ENCODE assay signal across 19 cellular contexts in genomic region chr1:212621043-212621829, GRCh38. TPM values are rescaled to one million over a fixed set of nuclear protein-coding genes. Genes with fewer than 3 reads are reported as not detected.
DNase-seq lines count a peak whose midpoint lies in the region; ATAC-seq, FAIRE-seq and TF ChIP-seq lines count a peak whose summit lies in the region.
"Had no signal": no experiment of that assay in that cellular context is flagged by ENCODE, and none has a peak within 500 bp of the region (broad histone marks: within the 10 kb centered on the region; RNA-seq: fewer than 3 reads in every experiment).

No MANE protein-coding gene starts in this region.

- no peaks in the 10 kb centered on the region for H3K4me1 ChIP-seq in HEK293 (ENCODE audit: control insufficient read depth, insufficient read depth, low read length)
- no peaks in the 10 kb centered on the region for H3K4me1 ChIP-seq in GM12878 (ENCODE audit: control insufficient read depth, insufficient read depth, low read length)
- peaks cover 27% of the 10 kb centered on the region for H3K4me1 ChIP-seq in neural progenitor cell

- H2AFZ ChIP-seq in GM12878 (ENCODE audit: control insufficient read depth, low read depth, low read length), result no peak overlapping the region
- H2AFZ ChIP-seq in neural progenitor cell (replicated peaks), result no peak overlapping the region
- H2AFZ ChIP-seq: PC-9 had no signal

- TF ChIP-seq RAD21 in GM12878 (IDR thresholded peaks at IDR 0.05; ENCODE audit: insufficient read depth, low read depth, low read length), result no peak

- intact Hi-C loops in activated CD4-positive, alpha-beta T cell treated with anti-CD3 and anti-CD28 coated beads for 36 hours (cut with DNase I, micrococcal nuclease), result no loop called here
- intact Hi-C loops in GM12878 (cut with micrococcal nuclease; ENCODE audit: unreplicated experiment), result no loop called here

- no peak for FAIRE-seq in GM12878 (lab: Jason Lieb, UNC)

- in situ Hi-C loops in GM12878 (cut with MboI), result no loop called here

- no peak for ATAC-seq in activated CD4-positive, alpha-beta T cell treated with anti-CD3 and anti-CD28 coated beads for 36 hours
- ATAC-seq in GM12878, result peak; percentile 5; the same call in 2 of the 3 replicates
- ATAC-seq: naive thymus-derived CD4-positive, alpha-beta T cell; stimulated activated naive B cell treated with anti-CD40 and anti-IgM and Interleukin-4, amounts not matched to agents 10 μg/mL and 1 μg/mL and 100 μg/mL, for 72 hours had no signal

- H3K27ac ChIP-seq in HEK293 (ENCODE audit: extremely low read depth, low read depth, low read length) (no peak overlapping the region), GM12878 (ENCODE audit: control insufficient read depth, insufficient read depth) (no peak overlapping the region), neural progenitor cell (no peak overlapping the region)
- H3K27ac ChIP-seq: C4-2B, coronary artery, PC-9 had no signal

- H3F3A ChIP-seq in neural progenitor cell (ENCODE audit: low read depth), result peaks cover 12% of the 10 kb centered on the region

- no peaks in the 10 kb centered on the region for H3K27me3 ChIP-seq in GM12878 (replicated peaks in 1 of 2; ENCODE audit: control insufficient read depth in 2 of 2, insufficient read depth in 2 of 2, low read length in 1 of 2)
- H3K27me3 ChIP-seq in neural progenitor cell, result no peaks in the 10 kb centered on the region

- no peaks in the 10 kb centered on the region for H4K20me1 ChIP-seq in GM12878 (ENCODE audit: control insufficient read depth, insufficient read depth)
- H4K20me1 ChIP-seq in neural progenitor cell (ENCODE audit: low read depth), result no peaks in the 10 kb centered on the region

- peaks cover 16 to 54% of the 10 kb centered on the region in 2 experiments for H3K36me3 ChIP-seq in HEK293 (ENCODE audit: control insufficient read depth in 2 of 2, insufficient read depth in 1 of 2, low read length in 2 of 2)
- peaks cover 2 to 16% of the 10 kb centered on the region in 2 experiments; a peak in 3 of 4 replicates for H3K36me3 ChIP-seq in GM12878 (ENCODE audit: control insufficient read depth in 2 of 2, insufficient read depth in 2 of 2, low read length in 1 of 2)
- H3K36me3 ChIP-seq in neural progenitor cell, result no peaks in the 10 kb centered on the region

- 91% methylated on average over 10 of the region's 10 CpGs for WGBS in GM12878 (ENCODE audit: insufficient coverage, insufficient replicate concordance, low lambda C conversion rate, missing lambda C conversion rate)

- no peak for DNase-seq in activated CD4-positive, alpha-beta T cell treated with anti-CD3 and anti-CD28 coated beads for 36 hours
- DNase-seq in activated CD4-positive, alpha-beta T cell treated with anti-CD3 and anti-CD28 coated beads, Interleukin-2, amount 50 U/mL, for 4 hours, result no peak
- DNase-seq in GM12878 (ENCODE audit: low read depth, low spot score), result no peak
- peak; percentile 23 for DNase-seq in neural progenitor cell (ENCODE audit: low spot score)
- no peak for DNase-seq in OCI-M2 (lab: John Stamatoyannopoulos, UW; ENCODE audit: unreplicated experiment)
- DNase-seq in NOMO-1 treated with DMSO at 0.1 percent for 48 hours (lab: John Stamatoyannopoulos, UW; ENCODE audit: unreplicated experiment), result no peak
- no peak for DNase-seq in effector CD4-positive, alpha-beta T cell
- DNase-seq: activated CD4-positive, alpha-beta T cell treated with anti-CD3 and anti-CD28 coated beads for 4 hours; H7; naive thymus-derived CD4-positive, alpha-beta T cell; NCI-H1694 treated with DMSO at 0.1 percent for 48 hours; PC-9; SIG-M5; stimulated activated CD4-positive, alpha-beta T cell treated with anti-CD3 and anti-CD28 coated beads, Interleukin-2, amount 100 ng/mL, for 48 hours; stimulated activated naive B cell treated with anti-CD40 and anti-IgM and Interleukin-4, amounts not matched to agents 10 μg/mL and 1 μg/mL and 100 μg/mL, for 72 hours; T-cell had no signal

- no peak overlapping the region for H3K4me3 Mint-ChIP-seq in activated CD4-positive, alpha-beta T cell treated with anti-CD3 and anti-CD28 coated beads for 36 hours
- no peak overlapping the region for H3K4me3 Mint-ChIP-seq in neural progenitor cell
- H3K4me3 Mint-ChIP-seq: stimulated activated naive B cell treated with anti-CD40 and anti-IgM and Interleukin-4, amounts not matched to agents 10 μg/mL and 1 μg/mL and 100 μg/mL, for 72 hours; T-cell had no signal

- H3K9me3 ChIP-seq in HEK293 (ENCODE audit: control insufficient read depth, insufficient read depth, low read depth, low read length) (no peaks in the 10 kb centered on the region), GM12878 (replicated peaks; ENCODE audit: control insufficient read depth, insufficient read depth, low read length) (no peaks in the 10 kb centered on the region), neural progenitor cell (ENCODE audit: low read depth) (no peaks in the 10 kb centered on the region)

- no peaks in the 10 kb centered on the region for H3K79me2 ChIP-seq in GM12878 (ENCODE audit: control insufficient read depth, insufficient read depth, low read length)
- H3K79me2 ChIP-seq in neural progenitor cell (ENCODE audit: low read depth), result no peaks in the 10 kb centered on the region

- SMC1A ChIA-PET in GM12878 (lab: Charles Lee; ENCODE audit: uncharacterized antibody, unreplicated experiment), result interaction anchor here (1.1 kb wide), 1 partner anchor 139 kb away, joined by 4 read pairs; no protein-coding TSS in a partner anchor

- no peak overlapping the region for H3K4me3 ChIP-seq in HEK293 (ENCODE audit: low read depth, low read length)
- H3K4me3 ChIP-seq in GM12878, result no peak overlapping the region
- no peak overlapping the region for H3K4me3 ChIP-seq in neural progenitor cell
- H3K4me3 ChIP-seq: coronary artery, PC-9 had no signal

- H3K4me2 ChIP-seq in GM12878 (ENCODE audit: control insufficient read depth, insufficient read depth), result no peak overlapping the region
- H3K4me2 ChIP-seq in neural progenitor cell, result peak overlapping the region; percentile 28
- H3K4me2 ChIP-seq: PC-9 had no signal

- H3K27me3 Mint-ChIP-seq in activated CD4-positive, alpha-beta T cell treated with anti-CD3 and anti-CD28 coated beads for 36 hours, result no peaks in the 10 kb centered on the region
- peaks cover 9% of the 10 kb centered on the region for H3K27me3 Mint-ChIP-seq in neural progenitor cell (ENCODE audit: insufficient read depth, low read depth)

- H3K36me3 Mint-ChIP-seq in activated CD4-positive, alpha-beta T cell treated with anti-CD3 and anti-CD28 coated beads for 36 hours (ENCODE audit: low read depth), result peaks cover 48% of the 10 kb centered on the region
- peaks cover 44% of the 10 kb centered on the region for H3K36me3 Mint-ChIP-seq in neural progenitor cell

- H3K9ac ChIP-seq in GM12878 (ENCODE audit: control insufficient read depth, insufficient read depth, low read length) (no peak overlapping the region), neural progenitor cell (no peak overlapping the region)

- peaks cover 22% of the 10 kb centered on the region for H3K4me1 Mint-ChIP-seq in activated CD4-positive, alpha-beta T cell treated with anti-CD3 and anti-CD28 coated beads for 36 hours
- H3K4me1 Mint-ChIP-seq in neural progenitor cell, result peaks cover 29% of the 10 kb centered on the region

- CTCF ChIA-PET in activated CD4-positive, alpha-beta T cell treated with anti-CD3 and anti-CD28 coated beads for 36 hours (lab: Charles Lee), result interaction anchor here (0.7 to 1.5 kb wide), 2 partner anchors 48 to 143 kb away, joined by 3 to 7 read pairs; no protein-coding TSS in a partner anchor
- CTCF ChIA-PET in HEK293 (lab: Yijun Ruan, JAX), result interaction anchor here (0.6 to 0.8 kb wide), 2 partner anchors 9 to 106 kb away, joined by 3 read pairs; no protein-coding TSS in a partner anchor
- CTCF ChIA-PET in GM12878 (lab: Yijun Ruan, JAX), result interaction anchor here (1.4 to 2.2 kb wide), 2 partner anchors 7 to 145 kb away, joined by 4 to 11 read pairs; no protein-coding TSS in a partner anchor

- H3K9me3 Mint-ChIP-seq in activated CD4-positive, alpha-beta T cell treated with anti-CD3 and anti-CD28 coated beads for 36 hours (ENCODE audit: low read depth), result no peaks in the 10 kb centered on the region
- H3K9me3 Mint-ChIP-seq in neural progenitor cell, result peaks cover 3% of the 10 kb centered on the region
- H3K9me3 Mint-ChIP-seq: naive thymus-derived CD4-positive, alpha-beta T cell; stimulated activated naive B cell treated with anti-CD40 and anti-IgM and Interleukin-4, amounts not matched to agents 10 μg/mL and 1 μg/mL and 100 μg/mL, for 72 hours; T-cell had no signal

- no TSS peak for BruUV-seq in GM12878 (replicated peaks; lab: Mats Ljungman, UMichigan)

- TF ChIP-seq EP300 in GM12878 (IDR thresholded peaks at IDR 0.05; ENCODE audit: borderline replicate concordance in 1 of 2, control insufficient read depth in 1 of 2, low read depth in 2 of 2, low read length in 2 of 2), result no peak

- POLR2A ChIA-PET in activated CD4-positive, alpha-beta T cell treated with anti-CD3 and anti-CD28 coated beads for 36 hours (lab: Charles Lee), result interaction anchor here (1.0 kb wide), 2 partner anchors 13 kb away, joined by 3 read pairs; partner anchors contain the start of gene ATF3
- POLR2A ChIA-PET in HEK293 (lab: Yijun Ruan, JAX) (interaction anchor here (0.5 to 3.0 kb wide), 3 partner anchors 9 to 436 kb away, joined by 3 to 19 read pairs (median 5); partner anchors contain the start of gene ATF3), GM12878 (lab: Charles Lee) (interaction anchor here (1.0 kb wide), 1 partner anchor 144 kb away, joined by 11 read pairs; no protein-coding TSS in a partner anchor)

- H3K27ac Mint-ChIP-seq in activated CD4-positive, alpha-beta T cell treated with anti-CD3 and anti-CD28 coated beads for 36 hours, result peak overlapping the region; percentile 49
- H3K27ac Mint-ChIP-seq in neural progenitor cell, result no peak overlapping the region
- H3K27ac Mint-ChIP-seq: stimulated activated naive B cell treated with anti-CD40 and anti-IgM and Interleukin-4, amounts not matched to agents 10 μg/mL and 1 μg/mL and 100 μg/mL, for 72 hours; T-cell had no signal

- RAD21 ChIA-PET in GM12878 (lab: Charles Lee; ENCODE audit: unreplicated experiment), result interaction anchor here (1.1 to 1.3 kb wide), 2 partner anchors 43 to 165 kb away, joined by 3 read pairs; no protein-coding TSS in a partner anchor

- TF ChIP-seq POLR2A in GM12878 (IDR thresholded peaks at IDR 0.05; ENCODE audit: low read depth, low read length), result no peak

- no peak for TF ChIP-seq CTCF in HEK293 (tag by site-specific recombination; IDR thresholded peaks at IDR 0.05)
- no peak for TF ChIP-seq CTCF in GM12878 (IDR thresholded peaks at IDR 0.05 in 2 of 3, conservative IDR thresholded peaks at IDR 0.05 in 1 of 3; ENCODE audit: control insufficient read depth in 2 of 3, extremely low read depth in 1 of 3, insufficient read depth in 1 of 3, low read depth in 3 of 3, low read length in 3 of 3)
- no peak for TF ChIP-seq CTCF in neural progenitor cell (IDR thresholded peaks at IDR 0.05)

RNA-seq across cellular contexts. Expression of gene ATF3, which starts 12.7 kb away (rescaled TPM):
- 10 to 100 TPM; 40.3 to 44.9 TPM for total RNA-seq in activated CD4-positive, alpha-beta T cell treated with anti-CD3 and anti-CD28 coated beads for 36 hours
- 11.6 and 13.9 TPM in 2 replicates for total RNA-seq in GM12878 (2013; cell fraction: nucleolus; rRNA removed)
- total RNA-seq in GM12878 (2014; rRNA removed), result 7.3 and 8.1 TPM in 2 replicates
- total RNA-seq in GM12878 (2014; rRNA removed; fragmentation: Illumina TruSeq; extraction: Trizol), result 9.4 and 11.5 TPM in 2 replicates
- 9.5 and 11.2 TPM in 2 replicates for total RNA-seq in GM12878 (2021)
- polyA plus RNA-seq in GM12878 (2011; ENCODE audit: low read depth), result 24.4 TPM
- 13.9 and 15.9 TPM in 2 replicates for polyA plus RNA-seq in GM12878 (2011; rRNA removed)
- 8.8 and 10.4 TPM in 2 replicates for polyA plus RNA-seq in GM12878 (2011; cell fraction: cytosol; rRNA removed)
- polyA plus RNA-seq in GM12878 (2011; cell fraction: nucleus; rRNA removed), result 15.9 and 21.2 TPM in 2 replicates
- 24.2 and 26.5 TPM in 2 replicates for polyA plus RNA-seq in GM12878 (2012)
- polyA plus RNA-seq in GM12878 (2014; fragmentation: Illumina TruSeq; extraction: Trizol), result 9.5 and 11.5 TPM in 2 replicates
- polyA plus RNA-seq in GM12878 (2014; fragmentation: Nextera tagmentation; extraction: Ambion mirVana), result 1 to 10 TPM; 3.0 to 3.4 TPM
- polyA plus RNA-seq in GM12878 (2014; rRNA removed), result 8.5 and 11.4 TPM in 2 replicates
- polyA plus RNA-seq in GM12878 (2016; fragmentation: Nextera tagmentation; extraction: Ambion mirVana), result 1 to 10 TPM; 5.6 to 6.7 TPM
- polyA minus RNA-seq in GM12878 (2011; rRNA and poly(A)+ RNA removed), result 12.6 and 17.7 TPM in 2 replicates
- polyA minus RNA-seq in GM12878 (2011; cell fraction: cytosol; rRNA and poly(A)+ RNA removed), result 4.6 and 6.1 TPM in 2 replicates
- polyA minus RNA-seq in GM12878 (2011; cell fraction: nucleus; rRNA and poly(A)+ RNA removed), result 19.9 and 25.7 TPM in 2 replicates
- 7.2 and 7.8 TPM in 2 replicates for total RNA-seq in neural progenitor cell (ENCODE audit: low replicate concordance)
- polyA plus RNA-seq: naive thymus-derived CD4-positive, alpha-beta T cell had no signal
